6 cellular contexts compared by ENCODE assay signal in genomic region chr15:43829951-43830540, GRCh38. TPM values are rescaled to one million over a fixed set of nuclear protein-coding genes. Genes with fewer than 3 reads are reported as not detected.
"Had no signal": no experiment of that assay in that cellular context is flagged by ENCODE, and none has a peak within 500 bp of the region (broad histone marks: within the 10 kb centered on the region; RNA-seq: fewer than 3 reads in every experiment).

No MANE protein-coding gene starts in this region.

RNA-seq across cellular contexts. Expression of gene SERINC4, which starts 30.0 kb away (rescaled TPM):
- total RNA-seq: chondrocyte, endothelial cell of umbilical vein, esophagus muscularis mucosa, omental fat pad, transverse colon, WTC11 had no signal
